In the genomic region with DNA sequence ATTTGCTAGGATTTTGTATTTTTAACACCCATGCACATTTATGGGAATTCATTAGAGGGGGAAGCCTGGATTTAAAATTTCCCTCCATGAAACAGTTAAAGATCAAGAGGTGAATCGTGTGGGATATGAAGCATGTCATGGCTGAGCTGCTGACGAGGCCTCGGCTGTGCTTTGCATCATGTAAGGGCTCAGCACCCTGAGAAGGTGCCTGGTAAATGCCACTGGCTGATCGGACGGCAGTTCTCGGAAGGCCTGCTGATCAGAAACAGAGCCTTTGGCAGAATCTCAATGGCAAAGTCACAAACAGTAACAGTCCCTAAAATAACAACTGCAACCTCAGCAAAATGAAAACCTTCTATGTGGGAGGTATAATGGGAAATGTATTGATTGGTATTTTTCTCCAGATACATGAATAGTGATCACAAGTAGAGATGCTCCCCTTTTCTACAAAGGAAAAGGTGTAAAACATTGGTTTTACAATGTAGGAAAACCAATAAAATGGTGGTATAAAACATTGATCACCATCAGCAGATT, we compare ENCODE assay signal across 23 cellular contexts. TPM values are rescaled to one million over a fixed set of nuclear protein-coding genes. Genes with fewer than 3 reads are reported as not detected.
DNase-seq lines count a peak whose midpoint lies in the region; ATAC-seq, FAIRE-seq and TF ChIP-seq lines count a peak whose summit lies in the region.
"Had no signal": no experiment of that assay in that cellular context is flagged by ENCODE, and none has a peak within 500 bp of the region (broad histone marks: within the 10 kb centered on the region; RNA-seq: fewer than 3 reads in every experiment).

No MANE protein-coding gene starts in this region.

- DNase-seq in A549 (ENCODE audit: low read depth in 1 of 2, low spot score in 1 of 2) (no peak), MG63 (peak; percentile 8), fibroblast of lung (ENCODE audit: low read depth in 2 of 2) (peak in 1 of 2 donors; percentile 59), hepatic stellate cell (ENCODE audit: low spot score) (peak; percentile 7), kidney tubule cell (ENCODE audit: low spot score) (no peak), HTR-8/SVneo (ENCODE audit: insufficient read length, low spot score) (no peak)
- DNase-seq: CD4-positive, CD25-positive, alpha-beta regulatory T cell; COR-L47; DMS79; H7; HFFc6; NCI-H1105; NCI-H2029 treated with DMSO at 0.1 percent for 48 hours; NCI-H2171; NCI-H345; NCI-H524; NCI-H774; NK-92 treated with Interleukin-12 subunit alpha and Interleukin-12 subunit beta, amount 100 ng/mL, for 24 hours; SJCRH30 had no signal

- WGBS in A549 (ENCODE audit: missing lambda C conversion rate) = 82% methylated on average over 6 of the region's 6 CpGs

- no peak overlapping the region for H3K9ac ChIP-seq in fibroblast of lung (ENCODE audit: insufficient read depth, low read length)
- H3K9ac ChIP-seq: KMS-11 had no signal

- peak overlapping the region; percentile 16 for H2AFZ ChIP-seq in fibroblast of lung (ENCODE audit: low read length)

- H3K4me2 ChIP-seq in A549 (no peak overlapping the region), fibroblast of lung (ENCODE audit: extremely low read depth, insufficient read depth, low read length) (no peak overlapping the region)
- H3K4me2 ChIP-seq: KMS-11 had no signal

- ATAC-seq in A549 = no peak
- no peak for ATAC-seq in HG03439 (IDR thresholded peaks at IDR 0.05; ENCODE audit: unreplicated experiment)

- H3K27ac ChIP-seq in A549 = no peak overlapping the region
- H3K27ac ChIP-seq in fibroblast of lung (ENCODE audit: insufficient read depth, low read length) = no peak overlapping the region
- H3K27ac ChIP-seq: KMS-11, RWPE1, SJCRH30 had no signal

- no peaks in the 10 kb centered on the region for H3K4me1 ChIP-seq in A549
- no peaks in the 10 kb centered on the region for H3K4me1 ChIP-seq in fibroblast of lung (ENCODE audit: control insufficient read depth, extremely low read depth, insufficient read depth, low read length)
- H3K4me1 ChIP-seq: SJCRH30 had no signal

- H3K36me3 ChIP-seq in MG63 = no peaks in the 10 kb centered on the region
- H3K36me3 ChIP-seq in fibroblast of lung (ENCODE audit: control insufficient read depth, insufficient read depth, low read length) = no peaks in the 10 kb centered on the region
- H3K36me3 ChIP-seq: SJCRH30 had no signal

- no peak for TF ChIP-seq EP300 in A549 (IDR thresholded peaks at IDR 0.05)

- no peak for TF ChIP-seq CTCF in A549 (IDR thresholded peaks at IDR 0.05)
- TF ChIP-seq CTCF in fibroblast of lung (conservative IDR thresholded peaks at IDR 0.05 in 1 of 2, IDR thresholded peaks at IDR 0.05 in 1 of 2; ENCODE audit: low read depth in 1 of 2, low read length in 2 of 2) = no peak

- POLR2A ChIA-PET in A549 (lab: Yijun Ruan, JAX) = no interaction called here

- no peak for TF ChIP-seq RAD21 in A549 (conservative IDR thresholded peaks at IDR 0.05 in 1 of 2, IDR thresholded peaks at IDR 0.05 in 1 of 2)

- no peak overlapping the region for H3K4me3 ChIP-seq in A549
- H3K4me3 ChIP-seq in MG63 = no peak overlapping the region
- H3K4me3 ChIP-seq in fibroblast of lung (replicated peaks in 1 of 4; ENCODE audit: control extremely low read depth in 1 of 4, insufficient read depth in 1 of 4, low read depth in 3 of 4, low read length in 4 of 4) = no peak overlapping the region
- H3K4me3 ChIP-seq: SJCRH30 had no signal

- no peaks in the 10 kb centered on the region for H3K27me3 ChIP-seq in MG63
- no peaks in the 10 kb centered on the region for H3K27me3 ChIP-seq in fibroblast of lung (ENCODE audit: control insufficient read depth, insufficient read depth, low read length)
- H3K27me3 ChIP-seq: SJCRH30 had no signal

- TF ChIP-seq POLR2A in A549 (IDR thresholded peaks at IDR 0.05; ENCODE audit: low read length) = no peak

- no peaks in the 10 kb centered on the region for H3K79me2 ChIP-seq in fibroblast of lung (ENCODE audit: control insufficient read depth, insufficient read depth, low read length)

- H4K20me1 ChIP-seq in fibroblast of lung (ENCODE audit: control insufficient read depth, extremely low read depth, insufficient read depth, low read length) = no peaks in the 10 kb centered on the region

- CTCF ChIA-PET in A549 (lab: Yijun Ruan, JAX) = no interaction called here

- no peaks in the 10 kb centered on the region for H3K9me3 ChIP-seq in A549
- H3K9me3 ChIP-seq in MG63 = no peaks in the 10 kb centered on the region
- H3K9me3 ChIP-seq in fibroblast of lung (ENCODE audit: control insufficient read depth, insufficient read depth, low read depth, low read length) = no peaks in the 10 kb centered on the region
- H3K9me3 ChIP-seq: SJCRH30 had no signal

- FAIRE-seq in A549 (lab: Jason Lieb, UNC) (no peak), HTR-8/SVneo (lab: Jason Lieb, UNC) (no peak)
- FAIRE-seq: A204.1 had no signal

TF ChIP-seq in A549, 52 proteins besides CTCF, POLR2A, EP300 and RAD21:
- TF ChIP-seq MAFK (IDR thresholded peaks at IDR 0.05; ENCODE audit: partially characterized antibody) (peak; percentile 73), KDM5A (IDR thresholded peaks at IDR 0.05) (no peak)
TF ChIP-seq in A549: peak in this region for 1.

RNA-seq across cellular contexts. Expression of a gene that starts 53.0 kb away (rescaled TPM):
- polyA plus RNA-seq in A549 (2011; rRNA removed) (54.3 and 55.5 TPM in 2 replicates), A549 (2017; fragmentation: RNase III; extraction: RNeasy Plus Mini Kit Qiagen cat#74134 plus additional on column Dnase treatment) (46.3 to 46.9 TPM (median 46.8 TPM) in 3 replicates), fibroblast of lung (107 and 123 TPM in 2 replicates)
- 17.3 and 19.7 TPM in 2 replicates for polyA plus RNA-seq in A549 (2012; cell fraction: cytosol; rRNA removed)
- 14.2 and 30.1 TPM in 2 replicates for polyA plus RNA-seq in A549 (2012; cell fraction: nucleus; rRNA removed)
- 15.8 and 17.8 TPM in 2 replicates for polyA minus RNA-seq in A549 (2011; rRNA and poly(A)+ RNA removed)
- total RNA-seq in MG63 (2014; rRNA removed; shearing (Covaris generic); ENCODE audit: low replicate concordance) = 45.9 and 69.0 TPM in 2 replicates
- 53.7 and 60.8 TPM in 2 replicates for total RNA-seq in fibroblast of lung
- 86.8 and 115 TPM in 2 replicates for polyA plus RNA-seq in fibroblast of lung (2012)
- 16.3 and 21.3 TPM in 2 replicates for polyA minus RNA-seq in fibroblast of lung (ENCODE audit: low replicate concordance)

Comparison
In these comparisons a context has a peak if more than half of its experiments do, and no peak if none do; other contexts are left out.
1. DNase-seq: peak in MG63 (single experiment) and hepatic stellate cell (single experiment); none in A549 (0 of 2), kidney tubule cell (single experiment) and HTR-8/SVneo (single experiment).